15 cellular contexts compared by ENCODE assay signal in the genomic region with DNA sequence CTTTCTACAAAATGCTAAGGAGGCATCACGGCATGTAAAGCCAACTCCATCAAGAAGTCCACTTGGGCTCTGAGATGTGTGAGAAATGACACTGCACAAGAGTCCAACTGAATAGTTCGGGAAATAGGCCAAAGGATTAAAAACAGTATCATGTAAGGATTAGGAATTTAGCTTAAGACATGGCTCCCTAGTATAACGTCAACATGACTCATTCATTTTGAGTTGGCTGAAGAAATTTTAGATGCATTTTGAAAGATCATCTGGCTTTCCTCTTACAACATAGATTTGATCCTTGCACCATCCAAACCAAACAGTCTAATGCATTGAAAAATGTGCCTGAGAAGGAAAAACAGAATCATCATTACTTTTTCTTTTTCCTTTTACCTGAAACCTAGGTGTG.
DNase-seq lines count a peak whose midpoint lies in the region; ATAC-seq and TF ChIP-seq lines count a peak whose summit lies in the region.
"Had no signal": no experiment of that assay in that cellular context is flagged by ENCODE, and none has a peak within 500 bp of the region (broad histone marks: within the 10 kb centered on the region; RNA-seq: fewer than 3 reads in every experiment).

No MANE protein-coding gene starts in this region.

- no peaks in the 10 kb centered on the region for H3K4me1 ChIP-seq in psoas muscle
- H3K4me1 ChIP-seq in effector memory CD4-positive, alpha-beta T cell (ENCODE audit: control insufficient read depth, insufficient read depth, low read length, poor library complexity, severe bottlenecking), result no peaks in the 10 kb centered on the region
- H3K4me1 ChIP-seq: thyroid gland had no signal

- DNase-seq in CD14-positive monocyte (ENCODE audit: low spot score) (no peak), NOMO-1 treated with dmso at 0.1 percent for 144 hours (lab: John Stamatoyannopoulos, UW; ENCODE audit: unreplicated experiment) (peak; percentile 38), epithelial cell of proximal tubule (ENCODE audit: low read depth) (peak; percentile 35), psoas muscle (no peak), KG1 (lab: John Stamatoyannopoulos, UW) (no peak), NCI-H2227 treated with DMSO at 0.1 percent for 48 hours (lab: John Stamatoyannopoulos, UW) (no peak)
- DNase-seq in effector memory CD4-positive, alpha-beta T cell, result no peak
- no peak for DNase-seq in effector memory CD8-positive, alpha-beta T cell
- DNase-seq: activated CD4-positive, alpha-beta T cell treated with anti-CD3 and anti-CD28 coated beads for 36 hours; CD4-positive, CD25-positive, alpha-beta regulatory T cell; cerebellar nuclear complex; head of caudate nucleus; Kasumi-1; thyroid gland had no signal

- peaks cover 0 to 2% of the 10 kb centered on the region in 2 donors for H3K36me3 Mint-ChIP-seq in CD14-positive monocyte
- no peaks in the 10 kb centered on the region for H3K36me3 Mint-ChIP-seq in effector memory CD8-positive, alpha-beta T cell (ENCODE audit: insufficient read depth)
- H3K36me3 Mint-ChIP-seq: CD4-positive, CD25-positive, alpha-beta regulatory T cell had no signal

- 52 to 65% (median 53%) methylated on average over 3 of the region's 3 CpGs for WGBS in psoas muscle, 3 donors

- H3K4me3 Mint-ChIP-seq in CD14-positive monocyte, result no peak overlapping the region
- H3K4me3 Mint-ChIP-seq in effector memory CD8-positive, alpha-beta T cell, result no peak overlapping the region
- H3K4me3 Mint-ChIP-seq: activated CD4-positive, alpha-beta T cell treated with anti-CD3 and anti-CD28 coated beads for 36 hours; CD4-positive, CD25-positive, alpha-beta regulatory T cell had no signal

- peaks cover 23% of the 10 kb centered on the region for H3K4me1 Mint-ChIP-seq in CD14-positive monocyte
- H3K4me1 Mint-ChIP-seq in effector memory CD8-positive, alpha-beta T cell (ENCODE audit: low read depth in 2 of 2), result no peaks in the 10 kb centered on the region
- H3K4me1 Mint-ChIP-seq: activated CD4-positive, alpha-beta T cell treated with anti-CD3 and anti-CD28 coated beads for 36 hours; CD4-positive, CD25-positive, alpha-beta regulatory T cell had no signal

- intact Hi-C loops in CD14-positive monocyte (cut with micrococcal nuclease) (loop anchor here in 1 of 2 donors (10.0 kb wide), 1 partner anchor 124 kb away; no protein-coding TSS in a partner anchor), psoas muscle (cut with DNase I) (no loop called here)

- no peaks in the 10 kb centered on the region for H3K27me3 Mint-ChIP-seq in CD14-positive monocyte (ENCODE audit: low read depth in 3 of 3)
- no peaks in the 10 kb centered on the region for H3K27me3 Mint-ChIP-seq in effector memory CD8-positive, alpha-beta T cell
- H3K27me3 Mint-ChIP-seq: activated CD4-positive, alpha-beta T cell treated with anti-CD3 and anti-CD28 coated beads for 36 hours; CD4-positive, CD25-positive, alpha-beta regulatory T cell had no signal

- H3K9me3 Mint-ChIP-seq in CD14-positive monocyte, result peaks cover 0 to 8% (median 4%) of the 10 kb centered on the region in 7 donors
- peaks cover 0 to 8% of the 10 kb centered on the region in 2 donors for H3K9me3 Mint-ChIP-seq in effector memory CD8-positive, alpha-beta T cell

- H3K36me3 ChIP-seq in psoas muscle (ENCODE audit: insufficient read depth in 1 of 2, low read depth in 1 of 2), result no peaks in the 10 kb centered on the region
- no peaks in the 10 kb centered on the region for H3K36me3 ChIP-seq in effector memory CD4-positive, alpha-beta T cell (ENCODE audit: control insufficient read depth, insufficient read depth, low read length)
- H3K36me3 ChIP-seq: thyroid gland had no signal

- peak overlapping the region; percentile 75 to 95 (median 94) for H3K27ac Mint-ChIP-seq in CD14-positive monocyte
- H3K27ac Mint-ChIP-seq in effector memory CD8-positive, alpha-beta T cell, result no peak overlapping the region
- H3K27ac Mint-ChIP-seq: activated CD4-positive, alpha-beta T cell treated with anti-CD3 and anti-CD28 coated beads for 36 hours; CD4-positive, CD25-positive, alpha-beta regulatory T cell had no signal

- TF ChIP-seq CTCF in CD14-positive monocyte (IDR thresholded peaks at IDR 0.05), result no peak
- no peak for TF ChIP-seq CTCF in epithelial cell of proximal tubule (conservative IDR thresholded peaks at IDR 0.05; ENCODE audit: low read depth, low read length)
- no peak for TF ChIP-seq CTCF in psoas muscle (IDR thresholded peaks at IDR 0.05)

- H3K9me3 ChIP-seq in psoas muscle, result no peaks in the 10 kb centered on the region
- no peaks in the 10 kb centered on the region for H3K9me3 ChIP-seq in effector memory CD4-positive, alpha-beta T cell (ENCODE audit: control insufficient read depth, low read length)
- H3K9me3 ChIP-seq: thyroid gland had no signal

- H3K27ac ChIP-seq in psoas muscle, result no peak overlapping the region
- no peak overlapping the region for H3K27ac ChIP-seq in effector memory CD4-positive, alpha-beta T cell (ENCODE audit: insufficient read depth, low read length, poor library complexity, severe bottlenecking)
- H3K27ac ChIP-seq: thyroid gland had no signal

- H3K27me3 ChIP-seq in psoas muscle (ENCODE audit: insufficient read depth in 3 of 3, low read length in 2 of 3), result no peaks in the 10 kb centered on the region
- no peaks in the 10 kb centered on the region for H3K27me3 ChIP-seq in effector memory CD4-positive, alpha-beta T cell (replicated peaks; ENCODE audit: control insufficient read depth, insufficient read depth, low read length, poor library complexity, severe bottlenecking)
- H3K27me3 ChIP-seq: thyroid gland had no signal

- H3K4me3 ChIP-seq in epithelial cell of proximal tubule (ENCODE audit: low read depth, low read length), result no peak overlapping the region
- H3K4me3 ChIP-seq in psoas muscle, result no peak overlapping the region
- H3K4me3 ChIP-seq in effector memory CD4-positive, alpha-beta T cell (ENCODE audit: insufficient read depth, low read depth, low read length, poor library complexity, severe bottlenecking), result no peak overlapping the region
- H3K4me3 ChIP-seq: lung, thyroid gland had no signal

- ATAC-seq in psoas muscle, result peak; percentile 7 to 53 (median 44)
- no peak for ATAC-seq in effector memory CD8-positive, alpha-beta T cell (replicated peaks)
- ATAC-seq: activated CD4-positive, alpha-beta T cell treated with anti-CD3 and anti-CD28 coated beads for 36 hours had no signal

Comparison
In these comparisons a context has a peak if more than half of its experiments do, and no peak if none do; other contexts are left out.
1. DNase-seq: peak in NOMO-1 treated with dmso at 0.1 percent for 144 hours (single experiment) and epithelial cell of proximal tubule (single experiment); none in CD14-positive monocyte (single experiment), psoas muscle (0 of 2), effector memory CD4-positive, alpha-beta T cell (0 of 3), KG1 (single experiment), NCI-H2227 treated with DMSO at 0.1 percent for 48 hours (single experiment) and effector memory CD8-positive, alpha-beta T cell (0 of 3).
2. H3K27ac Mint-ChIP-seq: peak in CD14-positive monocyte (7 of 7); none in effector memory CD8-positive, alpha-beta T cell (0 of 2).